Comparison of ENCODE assay signal across 33 cellular contexts in the genomic region with DNA sequence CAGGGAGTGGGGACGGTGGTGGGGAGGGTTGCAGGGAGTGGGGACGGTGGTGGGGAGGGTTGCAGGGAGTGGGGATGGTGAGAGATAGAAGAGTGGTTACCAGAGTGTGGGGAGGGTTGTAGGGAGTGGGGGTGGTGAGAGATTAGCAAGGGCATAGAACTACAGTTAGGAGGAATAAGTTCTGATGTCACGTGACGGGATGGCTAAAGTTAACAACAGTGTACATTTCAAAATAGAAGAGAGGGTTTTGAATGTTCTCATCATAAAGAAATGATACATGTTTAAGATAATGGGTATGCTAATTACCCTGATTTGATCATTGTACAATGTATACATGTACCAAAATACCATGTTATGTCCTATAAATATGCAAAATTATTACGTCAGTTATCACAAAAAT. TPM values are rescaled to one million over a fixed set of nuclear protein-coding genes. Genes with fewer than 3 reads are reported as not detected.
"Had no signal": no experiment of that assay in that cellular context is flagged by ENCODE, and none has a peak within 500 bp of the region (broad histone marks: within the 10 kb centered on the region; RNA-seq: fewer than 3 reads in every experiment).

No MANE protein-coding gene starts in this region.

- H3K27ac Mint-ChIP-seq: activated CD4-positive, alpha-beta T cell treated with anti-CD3 and anti-CD28 coated beads, Interleukin-2, amount 10 ng/mL, durations not matched to agents 7 days and 5 days; activated CD8-positive, alpha-beta T cell treated with anti-CD3 and anti-CD28 coated beads for 36 hours; activated naive CD8-positive, alpha-beta T cell; activated naive CD8-positive, alpha-beta T cell treated with anti-CD3 and anti-CD28 coated beads, Interleukin-2, amount 50 U/mL, for 24 hours; activated T-helper 17 cell treated with anti-CD3 and anti-CD28 coated beads, Interleukin-2, amount 50 U/mL, for 72 hours; effector memory CD8-positive, alpha-beta T cell; WTC11 had no signal

- H3K4me3 ChIP-seq: adrenal gland, body of pancreas, esophagus muscularis mucosa, gastrocnemius medialis, heart left ventricle had no signal

- ATAC-seq: activated CD8-positive, alpha-beta T cell treated with anti-CD3 and anti-CD28 coated beads for 36 hours; activated naive CD8-positive, alpha-beta T cell treated with anti-CD3 and anti-CD28 coated beads, Interleukin-2, amount 50 U/mL, for 24 hours; activated T-cell treated with anti-CD3 and anti-CD28 coated beads, Interleukin-2, amount 50 U/mL, for 4 hours; body of pancreas; effector memory CD8-positive, alpha-beta T cell; foreskin keratinocyte; gastrocnemius medialis; heart left ventricle; WTC11 had no signal

- H3K9me3 Mint-ChIP-seq: activated CD4-positive, alpha-beta T cell treated with anti-CD3 and anti-CD28 coated beads, Interleukin-2, amount 10 ng/mL, durations not matched to agents 7 days and 5 days; activated CD8-positive, alpha-beta T cell treated with anti-CD3 and anti-CD28 coated beads for 36 hours; activated naive CD8-positive, alpha-beta T cell treated with anti-CD3 and anti-CD28 coated beads, Interleukin-2, amount 50 U/mL, for 24 hours; activated T-cell treated with anti-CD3 and anti-CD28 coated beads, Interleukin-2, amount 50 U/mL, for 4 hours; activated T-helper 17 cell treated with anti-CD3 and anti-CD28 coated beads, Interleukin-2, amount 50 U/mL, for 72 hours; effector memory CD8-positive, alpha-beta T cell; WTC11 had no signal

- H3K4me1 Mint-ChIP-seq: activated CD4-positive, alpha-beta T cell treated with anti-CD3 and anti-CD28 coated beads, Interleukin-2, amount 10 ng/mL, durations not matched to agents 7 days and 5 days; activated naive CD8-positive, alpha-beta T cell treated with anti-CD3 and anti-CD28 coated beads, Interleukin-2, amount 50 U/mL, for 24 hours; activated T-helper 17 cell treated with anti-CD3 and anti-CD28 coated beads, Interleukin-2, amount 50 U/mL, for 72 hours had no signal

- FAIRE-seq: colon had no signal

- DNase-seq: activated CD4-positive, alpha-beta T cell treated with anti-CD3 and anti-CD28 coated beads for 1 hour; activated CD4-positive, alpha-beta T cell treated with anti-CD3 and anti-CD28 coated beads for 4 hours; activated CD4-positive, alpha-beta T cell treated with anti-CD3 and anti-CD28 coated beads, Interleukin-2, amount 10 ng/mL, durations not matched to agents 7 days and 5 days; activated CD4-positive, alpha-beta T cell treated with anti-CD3 and anti-CD28 coated beads, Interleukin-2, amount 50 U/mL, for 4 hours; activated CD8-positive, alpha-beta T cell treated with anti-CD3 and anti-CD28 coated beads for 36 hours; activated effector memory CD4-positive, alpha-beta T cell treated with Interleukin-2 at 50 U/mL for 16 hours; activated gamma-delta T cell treated with Interleukin-2 at 50 U/mL for 16 hours; activated naive CD4-positive, alpha-beta T cell treated with anti-CD3 and anti-CD28 coated beads, Interleukin-2, amount 50 U/mL, for 16 hours; activated naive CD4-positive, alpha-beta T cell treated with Interleukin-2 at 50 U/mL for 16 hours; activated naive CD8-positive, alpha-beta T cell treated with anti-CD3 and anti-CD28 coated beads, Interleukin-2, amount 50 U/mL, for 24 hours; activated T-cell treated with anti-CD3 and anti-CD28 coated beads, Interleukin-2, amount 50 U/mL, for 4 hours; amygdala; aorta; body of pancreas; caudate nucleus; cortex of kidney; dermis blood vessel endothelial cell; effector CD4-positive, alpha-beta T cell; effector memory CD8-positive, alpha-beta T cell; erythroblast; foreskin keratinocyte; gastrocnemius medialis; glutamatergic neuron; T-helper 2 cell had no signal

- H3K27me3 ChIP-seq: adrenal gland, body of pancreas, esophagus muscularis mucosa, gastrocnemius medialis, heart left ventricle had no signal

- H3K9me3 ChIP-seq: adrenal gland, body of pancreas, esophagus muscularis mucosa, gastrocnemius medialis, heart left ventricle had no signal

- H3K4me3 Mint-ChIP-seq: activated CD4-positive, alpha-beta T cell treated with anti-CD3 and anti-CD28 coated beads, Interleukin-2, amount 10 ng/mL, durations not matched to agents 7 days and 5 days; activated CD8-positive, alpha-beta T cell treated with anti-CD3 and anti-CD28 coated beads for 36 hours; activated naive CD8-positive, alpha-beta T cell; activated naive CD8-positive, alpha-beta T cell treated with anti-CD3 and anti-CD28 coated beads, Interleukin-2, amount 50 U/mL, for 24 hours; activated T-cell treated with anti-CD3 and anti-CD28 coated beads, Interleukin-2, amount 50 U/mL, for 4 hours; activated T-helper 17 cell treated with anti-CD3 and anti-CD28 coated beads, Interleukin-2, amount 50 U/mL, for 72 hours; effector memory CD8-positive, alpha-beta T cell; WTC11 had no signal

- H3K36me3 Mint-ChIP-seq: activated naive CD8-positive, alpha-beta T cell; WTC11 had no signal

- H3K36me3 ChIP-seq: adrenal gland, esophagus muscularis mucosa, gastrocnemius medialis, heart left ventricle had no signal

- H3K4me1 ChIP-seq: adrenal gland, body of pancreas, foreskin keratinocyte had no signal

- H3K27ac ChIP-seq: adrenal gland, body of pancreas, esophagus muscularis mucosa, foreskin keratinocyte, gastrocnemius medialis, heart left ventricle, VCaP had no signal

RNA-seq across cellular contexts. Expression of a gene that starts 57.6 kb away (rescaled TPM):
- total RNA-seq: activated CD4-positive, alpha-beta T cell treated with anti-CD3 and anti-CD28 coated beads, Interleukin-2, amount 10 ng/mL, durations not matched to agents 7 days and 5 days; activated CD8-positive, alpha-beta T cell treated with anti-CD3 and anti-CD28 coated beads for 36 hours; activated T-cell treated with anti-CD3 and anti-CD28 coated beads, Interleukin-2, amount 50 U/mL, for 4 hours; activated T-helper 17 cell treated with anti-CD3 and anti-CD28 coated beads, Interleukin-2, amount 50 U/mL, for 72 hours; body of pancreas; dermis blood vessel endothelial cell; foreskin keratinocyte; T-helper 1 cell treated with Interleukin-12 subunit alpha and Interleukin-12 subunit beta and Interleukin-4 antibody, amounts not matched to agents 30 ng/mL and 1 ng/mL, for 36 hours had no signal
- polyA plus RNA-seq: foreskin keratinocyte had no signal
